Comparison of ENCODE assay signal across 8 cellular contexts in the genomic region with DNA sequence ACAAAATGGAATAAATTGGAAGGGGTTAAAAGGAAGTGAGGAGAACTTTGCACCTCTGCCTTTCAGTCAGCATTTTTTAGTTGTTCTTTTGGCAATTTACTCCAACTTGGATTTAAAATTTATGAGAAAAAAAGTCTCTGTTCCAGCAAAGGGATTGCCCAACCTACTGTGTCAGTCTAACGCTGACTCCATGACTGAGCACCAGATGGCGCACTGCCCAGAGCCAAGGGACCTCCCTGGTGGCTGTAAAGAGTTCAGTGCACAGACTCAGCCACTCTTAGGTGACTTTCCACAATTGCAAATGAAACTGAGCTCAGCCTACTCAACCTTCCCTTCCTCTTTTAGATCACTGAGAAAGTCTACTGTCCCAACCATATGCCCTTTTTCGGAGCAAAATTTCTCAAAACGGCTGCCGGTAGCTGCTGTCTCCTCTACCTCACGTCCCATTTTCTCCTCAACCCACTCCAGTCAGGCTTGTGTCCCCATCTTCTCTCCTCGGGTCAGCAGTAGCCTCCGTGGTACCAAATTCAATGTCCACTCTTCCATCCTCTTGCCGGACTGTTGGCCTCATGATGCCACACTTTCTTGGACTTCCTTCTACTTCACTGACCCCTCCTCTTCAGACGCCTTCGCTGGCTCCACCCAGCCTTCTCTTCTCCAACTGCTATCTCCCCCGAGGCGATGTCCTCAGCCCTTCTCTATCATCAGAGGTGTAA. TPM values are rescaled to one million over a fixed set of nuclear protein-coding genes. Genes with fewer than 3 reads are reported as not detected.
A peak's percentile ranks its signal among the peaks of the same experiment; 100 is the strongest.
DNase-seq lines count a peak whose midpoint lies in the region; ATAC-seq and TF ChIP-seq lines count a peak whose summit lies in the region.

No MANE protein-coding gene starts in this region.

- peaks cover 0 to 6% of the 10 kb centered on the region in 2 donors for H3K4me1 ChIP-seq in esophagus (ENCODE audit: control insufficient read depth in 2 of 2, insufficient read depth in 2 of 2, low read length in 1 of 2)
- H3K4me1 ChIP-seq in suprapubic skin: peaks cover 6% of the 10 kb centered on the region

- no peaks in the 10 kb centered on the region for H3K27me3 Mint-ChIP-seq in activated CD8-positive, alpha-beta memory T cell treated with anti-CD3 and anti-CD28 coated beads, Interleukin-2, amount 10 ng/mL, durations not matched to agents 7 days and 5 days
- H3K27me3 Mint-ChIP-seq in natural killer cell treated with Interleukin-12 subunit alpha and Interleukin-12 subunit beta and Interleukin-15 and Interleukin-18, amount 100 ng/mL, for 72 hours: peaks cover 12 to 29% of the 10 kb centered on the region in 2 donors

- no peak overlapping the region for H3K27ac Mint-ChIP-seq in activated CD8-positive, alpha-beta memory T cell treated with anti-CD3 and anti-CD28 coated beads, Interleukin-2, amount 10 ng/mL, durations not matched to agents 7 days and 5 days
- H3K27ac Mint-ChIP-seq in natural killer cell treated with Interleukin-12 subunit alpha and Interleukin-12 subunit beta and Interleukin-15 and Interleukin-18, amount 100 ng/mL, for 72 hours: no peak overlapping the region

- 67 to 74% methylated on average over 13 of the region's 13 CpGs for WGBS in esophagus, 2 donors
- WGBS in suprapubic skin: 78% methylated on average over 13 of the region's 13 CpGs

- TF ChIP-seq POLR2A in suprapubic skin (IDR thresholded peaks at IDR 0.05): no peak

- no peak overlapping the region for H3K4me3 ChIP-seq in esophagus (ENCODE audit: low read depth in 1 of 2, low read length in 2 of 2)
- H3K4me3 ChIP-seq in suprapubic skin: no peak overlapping the region

- H3K27ac ChIP-seq in esophagus (ENCODE audit: low read depth in 2 of 2, low read length in 1 of 2) (peak overlapping the region; percentile 81 to 93), suprapubic skin (no peak overlapping the region)

- peak in 1 of 2 donors; percentile 31 for TF ChIP-seq CTCF in suprapubic skin (IDR thresholded peaks at IDR 0.05)

- peak; percentile 97 for ATAC-seq in GM19468 (IDR thresholded peaks at IDR 0.05; ENCODE audit: extremely low read depth, unreplicated experiment)
- ATAC-seq in HG03558 (IDR thresholded peaks at IDR 0.05; ENCODE audit: extremely low read depth, unreplicated experiment): peak; percentile 94
- ATAC-seq in activated CD8-positive, alpha-beta memory T cell treated with anti-CD3 and anti-CD28 coated beads, Interleukin-2, amount 10 ng/mL, durations not matched to agents 7 days and 5 days: peak; percentile 86
- ATAC-seq in natural killer cell treated with Interleukin-12 subunit alpha and Interleukin-12 subunit beta and Interleukin-15 and Interleukin-18, amount 100 ng/mL, for 72 hours: peak; percentile 74

- no peaks in the 10 kb centered on the region for H3K36me3 Mint-ChIP-seq in activated CD8-positive, alpha-beta memory T cell treated with anti-CD3 and anti-CD28 coated beads, Interleukin-2, amount 10 ng/mL, durations not matched to agents 7 days and 5 days
- H3K36me3 Mint-ChIP-seq in natural killer cell treated with Interleukin-12 subunit alpha and Interleukin-12 subunit beta and Interleukin-15 and Interleukin-18, amount 100 ng/mL, for 72 hours: no peaks in the 10 kb centered on the region

- TF ChIP-seq EP300 in suprapubic skin (IDR thresholded peaks at IDR 0.05): no peak

- DNase-seq in DMS 273 (lab: John Stamatoyannopoulos, UW; ENCODE audit: unreplicated experiment) (peak; percentile 83), NOMO-1 treated with dmso at 0.1 percent for 144 hours (lab: John Stamatoyannopoulos, UW; ENCODE audit: unreplicated experiment) (peak; percentile 75), suprapubic skin (ENCODE audit: low spot score in 2 of 2) (peak; percentile 70 to 83)
- DNase-seq in activated CD8-positive, alpha-beta memory T cell treated with anti-CD3 and anti-CD28 coated beads, Interleukin-2, amount 10 ng/mL, durations not matched to agents 7 days and 5 days: peak; percentile 68
- peak; percentile 63 for DNase-seq in natural killer cell treated with Interleukin-12 subunit alpha and Interleukin-12 subunit beta and Interleukin-15 and Interleukin-18, amount 100 ng/mL, for 72 hours (ENCODE audit: low spot score)

- CTCF ChIA-PET in activated CD8-positive, alpha-beta memory T cell treated with anti-CD3 and anti-CD28 coated beads, Interleukin-2, amount 10 ng/mL, durations not matched to agents 7 days and 5 days (lab: Charles Lee): no interaction called here

- H3K36me3 ChIP-seq in esophagus (ENCODE audit: control insufficient read depth in 2 of 2, insufficient read depth in 2 of 2, low read length in 1 of 2) (no peaks in the 10 kb centered on the region), suprapubic skin (no peaks in the 10 kb centered on the region)

- H3K9me3 ChIP-seq in esophagus (ENCODE audit: control insufficient read depth in 2 of 2, insufficient read depth in 1 of 2, low read depth in 1 of 2, low read length in 1 of 2) (no peaks in the 10 kb centered on the region), suprapubic skin (peaks cover 3% of the 10 kb centered on the region)

- H3K27me3 ChIP-seq in esophagus (ENCODE audit: control insufficient read depth in 1 of 2, insufficient read depth in 2 of 2, low read length in 2 of 2) (no peaks in the 10 kb centered on the region), suprapubic skin (no peaks in the 10 kb centered on the region)

- peaks cover 2% of the 10 kb centered on the region for H3K9me3 Mint-ChIP-seq in activated CD8-positive, alpha-beta memory T cell treated with anti-CD3 and anti-CD28 coated beads, Interleukin-2, amount 10 ng/mL, durations not matched to agents 7 days and 5 days (ENCODE audit: low read depth)
- H3K9me3 Mint-ChIP-seq in natural killer cell treated with Interleukin-12 subunit alpha and Interleukin-12 subunit beta and Interleukin-15 and Interleukin-18, amount 100 ng/mL, for 72 hours: no peaks in the 10 kb centered on the region

- no peak overlapping the region for H3K4me3 Mint-ChIP-seq in activated CD8-positive, alpha-beta memory T cell treated with anti-CD3 and anti-CD28 coated beads, Interleukin-2, amount 10 ng/mL, durations not matched to agents 7 days and 5 days
- no peak overlapping the region for H3K4me3 Mint-ChIP-seq in natural killer cell treated with Interleukin-12 subunit alpha and Interleukin-12 subunit beta and Interleukin-15 and Interleukin-18, amount 100 ng/mL, for 72 hours

- no peaks in the 10 kb centered on the region for H3K4me1 Mint-ChIP-seq in activated CD8-positive, alpha-beta memory T cell treated with anti-CD3 and anti-CD28 coated beads, Interleukin-2, amount 10 ng/mL, durations not matched to agents 7 days and 5 days
- no peaks in the 10 kb centered on the region for H3K4me1 Mint-ChIP-seq in natural killer cell treated with Interleukin-12 subunit alpha and Interleukin-12 subunit beta and Interleukin-15 and Interleukin-18, amount 100 ng/mL, for 72 hours (ENCODE audit: low read depth in 2 of 2)

RNA-seq across cellular contexts. Expression of a gene that starts 38.7 kb away (rescaled TPM):
- not detected for total RNA-seq in activated CD8-positive, alpha-beta memory T cell treated with anti-CD3 and anti-CD28 coated beads, Interleukin-2, amount 10 ng/mL, durations not matched to agents 7 days and 5 days
- not detected for polyA plus RNA-seq in esophagus
- not detected for total RNA-seq in natural killer cell treated with Interleukin-12 subunit alpha and Interleukin-12 subunit beta and Interleukin-15 and Interleukin-18, amount 100 ng/mL, for 72 hours
- not detected for total RNA-seq in suprapubic skin

RNA-seq across cellular contexts. Expression of a gene that starts 53.7 kb away (rescaled TPM):
- 10 to 100 TPM; 23.2 to 25.8 TPM for total RNA-seq in activated CD8-positive, alpha-beta memory T cell treated with anti-CD3 and anti-CD28 coated beads, Interleukin-2, amount 10 ng/mL, durations not matched to agents 7 days and 5 days
- polyA plus RNA-seq in esophagus: 10 to 100 TPM; 30.8 to 43.2 TPM
- total RNA-seq in natural killer cell treated with Interleukin-12 subunit alpha and Interleukin-12 subunit beta and Interleukin-15 and Interleukin-18, amount 100 ng/mL, for 72 hours: 10 to 100 TPM in 1 of 2 donors, 1 to 10 TPM in 1; 9.4 to 12.0 TPM
- total RNA-seq in suprapubic skin: 10 to 100 TPM; 10.1 to 15.7 (median 12.4) TPM
